2 cellular contexts compared by ENCODE assay signal in genomic region chr7:150344299-150344698, GRCh38.
TF ChIP-seq lines count a peak whose summit lies in the region.

No MANE protein-coding gene starts in this region.

TF ChIP-seq in HEK293, 187 proteins besides CTCF, POLR2A, EP300 and RAD21:
- no peak for TF ChIP-seq YY1 (tag by site-specific recombination; IDR thresholded peaks at IDR 0.05)
- peak; percentile 79 for TF ChIP-seq SETDB1 (IDR thresholded peaks at IDR 0.05; ENCODE audit: insufficient read length, low read length)
TF ChIP-seq in HEK293: peak in this region for 1.

TF ChIP-seq in K562, 482 proteins besides CTCF, POLR2A, EP300 and RAD21:
- TF ChIP-seq ZSCAN29 (IDR thresholded peaks at IDR 0.05) (no peak), ELF4 (CRISPR knock-in tag; IDR thresholded peaks at IDR 0.05) (no peak), ZNF507 (tag; conservative IDR thresholded peaks at IDR 0.05) (peak; percentile 95)
TF ChIP-seq in K562: peak in this region for 1.
